In genomic region chr1:119225270-119225669, GRCh38 we compare ENCODE assay signal across 1 cellular context.
TF ChIP-seq lines count a peak whose summit lies in the region.

No MANE protein-coding gene starts in this region.

TF ChIP-seq in IMR-90, 13 proteins besides CTCF, POLR2A, EP300 and RAD21 (continued from another document):
- TF ChIP-seq MXI1 (IDR thresholded peaks at IDR 0.05; ENCODE audit: borderline replicate concordance, low read depth, low read length) = no peak
- TF ChIP-seq RCOR1 (IDR thresholded peaks at IDR 0.05; ENCODE audit: insufficient replicate concordance, low read length) = no peak
- TF ChIP-seq MAFK (IDR thresholded peaks at IDR 0.05; ENCODE audit: low read depth, low read length) = no peak
